8 cellular contexts compared by ENCODE assay signal in the genomic region with DNA sequence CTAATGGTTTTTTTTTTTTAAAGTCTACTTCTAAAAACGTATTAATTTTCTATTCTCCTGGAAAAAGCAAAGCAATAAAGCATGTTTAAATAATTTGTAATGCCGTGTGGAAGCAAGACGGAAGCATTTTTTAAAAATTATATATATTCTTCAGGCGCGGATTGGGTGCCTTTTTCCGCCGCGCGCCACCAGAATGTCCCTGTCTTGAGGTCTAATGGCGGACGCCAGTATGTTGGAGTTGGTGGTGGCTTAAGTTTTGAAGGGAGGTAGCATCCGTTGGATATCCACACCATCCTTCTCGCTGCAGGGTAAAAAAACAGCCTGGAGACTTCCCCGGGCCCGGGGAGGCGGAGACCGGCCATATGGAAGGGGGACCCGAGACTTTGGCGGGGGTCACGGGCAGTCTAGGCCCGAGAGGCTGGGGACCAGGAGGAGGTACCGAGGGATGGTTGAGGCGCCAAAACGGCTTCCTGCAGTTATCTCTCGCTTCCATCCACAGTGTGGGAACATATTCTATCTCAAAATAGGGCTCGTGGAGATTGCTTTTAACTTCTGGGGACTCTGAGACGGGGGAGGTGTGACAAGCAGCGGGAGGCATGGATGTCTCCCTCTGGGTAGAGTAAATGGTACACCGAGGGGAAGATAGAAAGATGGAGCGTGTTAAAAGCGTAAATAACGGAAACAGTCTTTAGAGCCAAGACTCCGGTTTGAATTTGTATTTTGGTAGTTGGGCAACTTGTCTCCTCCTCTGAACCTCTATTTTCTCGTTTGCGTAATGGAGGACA. TPM values are rescaled to one million over a fixed set of nuclear protein-coding genes. Genes with fewer than 3 reads are reported as not detected.
DNase-seq lines count a peak whose midpoint lies in the region; ATAC-seq and TF ChIP-seq lines count a peak whose summit lies in the region.

A gene (plus strand): TSS at position 196 of the 785 bp plus-strand sequence. CDS start 2,841 bp downstream, outside the sequence.

- H3K36me3 ChIP-seq in endodermal cell (ENCODE audit: control insufficient read depth, insufficient read depth, low read length): peaks cover 33% of the 10 kb centered on the region

- CTCF ChIA-PET in AG04450 (lab: Charles Lee): interaction anchor here (0.8 kb wide), 1 partner anchor 130 kb away, joined by 3 read pairs; no protein-coding TSS in a partner anchor

- TF ChIP-seq CTCF in AG04450 (IDR thresholded peaks at IDR 0.05; ENCODE audit: low read depth, low read length) (no peak), endodermal cell (conservative IDR thresholded peaks at IDR 0.05) (no peak)

- no peaks in the 10 kb centered on the region for H3K9me3 Mint-ChIP-seq in endodermal cell

- H3K4me3 Mint-ChIP-seq in endodermal cell: peak within 1 kb of the TSS; percentile 92

- ATAC-seq in GM18870 (IDR thresholded peaks at IDR 0.05; ENCODE audit: unreplicated experiment) (peak; percentile 50), HG03460 (IDR thresholded peaks at IDR 0.05; ENCODE audit: unreplicated experiment) (peak; percentile 46)

- peaks cover 30% of the 10 kb centered on the region for H3K36me3 Mint-ChIP-seq in endodermal cell (ENCODE audit: low read depth)

- WGBS in endodermal cell (ENCODE audit: insufficient coverage in 1 of 2, insufficient read length in 1 of 2), 2 experiments: 1% methylated on average over 12 to 34 of the region's 35 CpGs

- no peaks in the 10 kb centered on the region for H3K27me3 Mint-ChIP-seq in endodermal cell (ENCODE audit: insufficient read depth)

- DNase-seq in AG04450 (ENCODE audit: low read depth, low spot score) (no peak), NCI-H82 treated with DMSO at 0.1 percent for 48 hours (lab: John Stamatoyannopoulos, UW; ENCODE audit: unreplicated experiment) (peak; percentile 85), endodermal cell (peak; percentile 82), mesenteric fat pad (ENCODE audit: low spot score) (no peak)
- peak; percentile 93 for DNase-seq in activated CD8-positive, alpha-beta memory T cell treated with anti-CD3 and anti-CD28 coated beads for 24 hours
- DNase-seq in stimulated activated CD8-positive, alpha-beta memory T cell treated with anti-CD3 and anti-CD28 coated beads, Interleukin-15, amount 100 ng/mL, for 4 hours (ENCODE audit: low read depth in 2 of 2): peak; percentile 40 to 60

- peak within 1 kb of the TSS; percentile 98 for H3K4me3 ChIP-seq in AG04450 (ENCODE audit: low read depth, low read length)
- H3K4me3 ChIP-seq in endodermal cell (ENCODE audit: low read length): peak within 1 kb of the TSS; percentile 100

- H3K27ac Mint-ChIP-seq in endodermal cell: peak within 1 kb of the TSS; percentile 96

- no peaks in the 10 kb centered on the region; the same call in 1 of the 2 replicates for H3K9me3 ChIP-seq in AG04450 (ENCODE audit: control insufficient read depth, insufficient read depth, low read length)
- H3K9me3 ChIP-seq in endodermal cell (ENCODE audit: control insufficient read depth, low read length): no peaks in the 10 kb centered on the region

- H3K4me1 Mint-ChIP-seq in endodermal cell: peaks cover 27% of the 10 kb centered on the region

- H3K27me3 ChIP-seq in AG04450 (ENCODE audit: control insufficient read depth, insufficient read depth, low read length) (no peaks in the 10 kb centered on the region), endodermal cell (ENCODE audit: control insufficient read depth, insufficient read depth, low read length, poor library complexity, severe bottlenecking) (no peaks in the 10 kb centered on the region)

- no peaks in the 10 kb centered on the region for H3K4me1 ChIP-seq in endodermal cell (ENCODE audit: control insufficient read depth, insufficient read depth, low read length)

- H3K9ac ChIP-seq in endodermal cell (ENCODE audit: extremely low read depth, low read length, poor library complexity, severe bottlenecking): peak within 1 kb of the TSS; percentile 96

- POLR2A ChIA-PET in AG04450 (lab: Yijun Ruan, JAX): interaction anchor here (0.7 to 1.1 kb wide), 6 partner anchors 52 to 235 kb away, joined by 4 to 6 read pairs (median 4); a partner anchor contains a TSS

- H3K27ac ChIP-seq in AG04450 (ENCODE audit: low read depth, low read length) (peak within 1 kb of the TSS; percentile 65), endodermal cell (ENCODE audit: low read depth, low read length) (peak within 1 kb of the TSS; percentile 95)

RNA-seq across cellular contexts. Expression of the gene that starts here (rescaled TPM):
- 139 and 169 TPM in 2 replicates for polyA plus RNA-seq in AG04450 (2011; rRNA removed)
- polyA minus RNA-seq in AG04450 (2011; rRNA and poly(A)+ RNA removed): 200 and 213 TPM in 2 replicates
- total RNA-seq in endodermal cell: 100 to 1,000 TPM; 479 to 484 TPM
- 277 TPM for polyA plus RNA-seq in endodermal cell (2013, experiment 1 of 2)
- polyA plus RNA-seq in endodermal cell (2013, experiment 2 of 2): 225 TPM
- total RNA-seq in mesenteric fat pad: 205 TPM

Comparison
In these comparisons a context has a peak if more than half of its experiments do, and no peak if none do; other contexts are left out.
1. DNase-seq: peak in NCI-H82 treated with DMSO at 0.1 percent for 48 hours (single experiment), activated CD8-positive, alpha-beta memory T cell treated with anti-CD3 and anti-CD28 coated beads for 24 hours (single experiment), endodermal cell (single experiment) and stimulated activated CD8-positive, alpha-beta memory T cell treated with anti-CD3 and anti-CD28 coated beads, Interleukin-15, amount 100 ng/mL, for 4 hours (2 of 2); none in AG04450 (single experiment) and mesenteric fat pad (single experiment).